ENCODE assay signal across 1 cellular context in genomic region chr10:6013413-6014192, GRCh38.
TF ChIP-seq lines count a peak whose summit lies in the region.

No MANE protein-coding gene starts in this region.

TF ChIP-seq in K562, 482 proteins besides CTCF, POLR2A, EP300 and RAD21 (continued from another document):
- TF ChIP-seq E2F8 (IDR thresholded peaks at IDR 0.05; ENCODE audit: low read depth, partially characterized antibody): no peak
- TF ChIP-seq ARID1B (IDR thresholded peaks at IDR 0.05): no peak
